ENCODE assay signal across 11 cellular contexts in the genomic region with DNA sequence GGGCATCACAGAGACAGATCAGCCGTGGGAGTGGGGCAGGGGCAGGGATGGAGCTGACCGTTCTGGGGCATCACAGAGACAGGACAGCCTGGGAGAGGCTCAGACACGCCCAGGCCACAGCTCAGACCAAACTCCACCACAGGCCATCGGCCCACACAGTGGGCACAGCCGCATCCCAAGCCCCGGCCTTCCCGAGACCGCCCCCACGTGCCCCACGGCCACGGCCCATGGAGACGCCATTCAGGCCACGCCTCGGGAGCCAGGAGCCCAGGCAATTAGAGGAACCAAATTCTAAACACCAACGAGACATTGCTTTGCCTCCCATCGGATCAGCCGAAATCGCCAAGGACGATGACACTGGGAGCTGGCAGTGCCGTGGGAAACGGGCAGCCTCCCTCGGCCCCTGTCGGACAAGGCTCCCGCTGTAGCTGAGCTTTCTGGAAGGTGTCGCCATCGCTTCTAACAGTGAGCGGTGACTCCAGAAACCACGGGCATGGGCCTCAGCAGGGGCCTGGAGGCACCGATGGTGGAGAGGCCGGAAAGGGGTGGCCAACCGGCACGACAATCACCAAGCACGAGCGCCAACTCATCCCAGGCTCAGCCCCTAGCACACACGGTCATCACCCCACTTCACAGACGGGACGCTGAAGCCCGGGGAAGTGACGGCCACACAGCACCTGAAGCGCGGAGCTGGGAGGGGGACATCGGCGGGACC. TPM values are rescaled to one million over a fixed set of nuclear protein-coding genes. Genes with fewer than 3 reads are reported as not detected.
A peak's percentile ranks its signal among the peaks of the same experiment; 100 is the strongest.
DNase-seq lines count a peak whose midpoint lies in the region; ATAC-seq and TF ChIP-seq lines count a peak whose summit lies in the region.
"Had no signal": no experiment of that assay in that cellular context is flagged by ENCODE, and none has a peak within 500 bp of the region (broad histone marks: within the 10 kb centered on the region; RNA-seq: fewer than 3 reads in every experiment).

No MANE protein-coding gene starts in this region.

- no peaks in the 10 kb centered on the region for H3K36me3 Mint-ChIP-seq in central memory CD8-positive, alpha-beta T cell (ENCODE audit: insufficient read depth)
- H3K36me3 Mint-ChIP-seq in natural killer cell, result no peaks in the 10 kb centered on the region
- H3K36me3 Mint-ChIP-seq: activated CD4-positive, alpha-beta memory T cell treated with anti-CD3 and anti-CD28 coated beads for 36 hours had no signal

- peak overlapping the region; percentile 77 for H3K27ac Mint-ChIP-seq in central memory CD8-positive, alpha-beta T cell (ENCODE audit: low read depth)
- peak overlapping the region; percentile 87 to 88 for H3K27ac Mint-ChIP-seq in natural killer cell
- H3K27ac Mint-ChIP-seq: activated CD4-positive, alpha-beta memory T cell treated with anti-CD3 and anti-CD28 coated beads for 36 hours had no signal

- peaks cover 51% of the 10 kb centered on the region for H3K4me1 Mint-ChIP-seq in central memory CD8-positive, alpha-beta T cell
- peaks cover 17 to 55% of the 10 kb centered on the region in 2 donors for H3K4me1 Mint-ChIP-seq in natural killer cell

- peak overlapping the region; percentile 85; the same call in 1 of the 2 replicates for H3K4me3 ChIP-seq in AG10803 (ENCODE audit: low read length)

- DNase-seq in AG10803 (ENCODE audit: low read depth), result no peak
- DNase-seq in GM10266 (ENCODE audit: extremely low spot score), result peak; percentile 17
- no peak for DNase-seq in central memory CD8-positive, alpha-beta T cell (ENCODE audit: low spot score in 2 of 2)
- peak; percentile 36 for DNase-seq in natural killer cell
- DNase-seq in mesenteric fat pad (ENCODE audit: low spot score), result no peak
- DNase-seq in D341Med (ENCODE audit: low spot score), result no peak
- DNase-seq in HK-2 (ENCODE audit: unreplicated experiment), result no peak
- DNase-seq: activated CD4-positive, alpha-beta memory T cell treated with anti-CD3 and anti-CD28 coated beads for 36 hours; NCI-H226 had no signal

- peak overlapping the region; percentile 92 for H3K4me3 Mint-ChIP-seq in central memory CD8-positive, alpha-beta T cell
- H3K4me3 Mint-ChIP-seq in natural killer cell, result peak overlapping the region; percentile 84

- TF ChIP-seq CTCF in AG10803 (conservative IDR thresholded peaks at IDR 0.05; ENCODE audit: low read length), result no peak
- no peak for TF ChIP-seq CTCF in GM10266 (IDR thresholded peaks at IDR 0.05; ENCODE audit: control insufficient read depth, insufficient read depth, low read depth, missing control alignments)
- no peak for TF ChIP-seq CTCF in natural killer cell (IDR thresholded peaks at IDR 0.05)

- no peaks in the 10 kb centered on the region for H3K9me3 Mint-ChIP-seq in central memory CD8-positive, alpha-beta T cell
- no peaks in the 10 kb centered on the region for H3K9me3 Mint-ChIP-seq in natural killer cell
- H3K9me3 Mint-ChIP-seq: activated CD4-positive, alpha-beta memory T cell treated with anti-CD3 and anti-CD28 coated beads for 36 hours had no signal

- ATAC-seq in central memory CD8-positive, alpha-beta T cell (replicated peaks; ENCODE audit: extremely low read depth, poor library complexity, severe bottlenecking), result no peak
- ATAC-seq in natural killer cell (no peak), GM19452 (IDR thresholded peaks at IDR 0.05; ENCODE audit: unreplicated experiment) (no peak)

- no peaks in the 10 kb centered on the region for H3K27me3 Mint-ChIP-seq in central memory CD8-positive, alpha-beta T cell
- no peaks in the 10 kb centered on the region for H3K27me3 Mint-ChIP-seq in natural killer cell (ENCODE audit: low read depth in 2 of 2)
- H3K27me3 Mint-ChIP-seq: activated CD4-positive, alpha-beta memory T cell treated with anti-CD3 and anti-CD28 coated beads for 36 hours had no signal

- intact Hi-C loops in natural killer cell (cut with micrococcal nuclease), result loop anchor here (2.0 kb wide), 1 partner anchor 27 kb away; no protein-coding TSS in a partner anchor

RNA-seq across cellular contexts. Expression of a gene that starts 2.4 kb away (rescaled TPM):
- total RNA-seq in natural killer cell (10 to 100 TPM; 35.0 to 49.2 (median 36.8) TPM), mesenteric fat pad (40.0 TPM)

RNA-seq across cellular contexts. Expression of a gene that starts 10.4 kb away (rescaled TPM):
- total RNA-seq in natural killer cell (1 to 10 TPM; 1.1 to 2.9 (median 1.3) TPM), mesenteric fat pad (0.39 TPM)
- total RNA-seq: fibroblast of lung had no signal

Comparison
In these comparisons a context has a peak if more than half of its experiments do, and no peak if none do; other contexts are left out.
1. DNase-seq: peak in GM10266 (single experiment) and natural killer cell (single experiment); none in AG10803 (single experiment), central memory CD8-positive, alpha-beta T cell (0 of 2), mesenteric fat pad (single experiment), D341Med (single experiment) and HK-2 (single experiment).